Comparison of ENCODE assay signal across 9 cellular contexts in the genomic region with DNA sequence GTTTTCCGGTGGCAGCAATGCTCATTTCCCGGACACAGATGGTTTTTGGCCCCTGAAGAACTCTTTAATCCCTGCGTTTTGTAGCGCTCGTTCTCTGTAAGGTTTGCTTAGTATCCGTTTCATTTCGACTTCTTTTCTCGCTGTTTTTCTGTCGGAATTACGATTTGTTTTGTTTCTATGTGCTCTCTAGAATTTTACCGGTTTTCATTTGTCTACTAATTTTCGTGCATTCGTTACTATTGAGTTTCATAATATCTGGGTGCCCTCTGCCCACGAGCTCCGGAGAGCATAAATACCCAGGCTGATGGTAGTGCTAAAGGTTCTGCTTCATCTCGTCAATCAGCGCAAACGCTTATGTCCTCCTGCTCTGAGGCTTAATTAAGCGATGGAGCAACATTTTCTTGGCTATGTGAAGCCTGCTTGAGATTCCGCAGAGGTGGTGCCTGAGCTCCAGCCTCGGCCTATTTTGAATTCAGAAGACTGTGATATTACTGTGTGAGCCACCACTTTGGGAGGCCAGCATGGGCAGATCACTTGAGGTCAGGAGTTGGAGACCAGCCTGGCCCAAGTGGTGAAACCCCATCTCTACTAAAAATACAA.
DNase-seq lines count a peak whose midpoint lies in the region; TF ChIP-seq lines count a peak whose summit lies in the region.
"Had no signal": no experiment of that assay in that cellular context is flagged by ENCODE, and none has a peak within 500 bp of the region (broad histone marks: within the 10 kb centered on the region; RNA-seq: fewer than 3 reads in every experiment).

No MANE protein-coding gene starts in this region.

- H3K4me3 ChIP-seq in BLaER1 treated with 17β-estradiol and CSF1 and Interleukin-3, amounts not matched to agents 10 nM and 100 nM: peak overlapping the region; percentile 75 to 93 (median 84)
- peak overlapping the region; percentile 78 for H3K4me3 ChIP-seq in MM.1S (ENCODE audit: low read length)
- peak overlapping the region; percentile 68 for H3K4me3 ChIP-seq in choroid plexus epithelial cell (ENCODE audit: low read depth, low read length)

- DNase-seq in MM.1S (no peak), choroid plexus epithelial cell (ENCODE audit: low read depth) (peak; percentile 52), nephron progenitor cell (no peak), NCI-H1436 (lab: John Stamatoyannopoulos, UW) (no peak), cerebellar cortex (ENCODE audit: low spot score) (no peak), hypothalamus (lab: John Stamatoyannopoulos, UW) (no peak), pons (ENCODE audit: low spot score) (no peak)
- DNase-seq: NCI-H2171 had no signal

- peak overlapping the region; percentile 1 for H3K4me3 Mint-ChIP-seq in nephron progenitor cell

- peaks cover 23 to 30% (median 26%) of the 10 kb centered on the region in 10 experiments for H3K4me1 ChIP-seq in BLaER1 treated with 17β-estradiol and CSF1 and Interleukin-3, amounts not matched to agents 10 nM and 100 nM
- H3K4me1 ChIP-seq in MM.1S (ENCODE audit: low read length): peaks cover 14% of the 10 kb centered on the region

- peaks cover 37% of the 10 kb centered on the region for H3F3A ChIP-seq in MM.1S (ENCODE audit: insufficient read depth, low read length)

- H3K9me3 ChIP-seq in BLaER1 treated with 17β-estradiol and CSF1 and Interleukin-3, amounts not matched to agents 10 nM and 100 nM (replicated peaks in 1 of 11): peaks cover 0 to 4% (median 0%) of the 10 kb centered on the region in 11 experiments; a peak in 4 of 22 replicates
- no peaks in the 10 kb centered on the region for H3K9me3 ChIP-seq in MM.1S (replicated peaks; ENCODE audit: insufficient read depth, low read length)

- no peak overlapping the region for H3K27ac Mint-ChIP-seq in nephron progenitor cell

- H4K20me1 ChIP-seq in BLaER1 treated with 17β-estradiol and CSF1 and Interleukin-3, amounts not matched to agents 10 nM and 100 nM: peaks cover 0 to 7% (median 0%) of the 10 kb centered on the region in 11 experiments; a peak in 1 of 22 replicates
- no peaks in the 10 kb centered on the region for H4K20me1 ChIP-seq in MM.1S (ENCODE audit: insufficient read depth, low read length)

- peaks cover 0 to 23% (median 12%) of the 10 kb centered on the region in 11 experiments; a peak in 10 of 22 replicates for H3K36me3 ChIP-seq in BLaER1 treated with 17β-estradiol and CSF1 and Interleukin-3, amounts not matched to agents 10 nM and 100 nM
- no peaks in the 10 kb centered on the region for H3K36me3 ChIP-seq in MM.1S (replicated peaks; ENCODE audit: insufficient read depth, low read length)

- H3K79me2 ChIP-seq in MM.1S (ENCODE audit: low read length): peaks cover 8% of the 10 kb centered on the region; the same call in 1 of the 2 replicates

- TF ChIP-seq CTCF in MM.1S (IDR thresholded peaks at IDR 0.05; ENCODE audit: low read length) (0 out of 2 replicates have a peak, but pooled peaks have one; percentile 2), choroid plexus epithelial cell (conservative IDR thresholded peaks at IDR 0.05; ENCODE audit: low read depth, low read length) (no peak), nephron progenitor cell (IDR thresholded peaks at IDR 0.05) (no peak)

- H2AFZ ChIP-seq in MM.1S (ENCODE audit: low read length): peak overlapping the region; percentile 14; the same call in 1 of the 2 replicates

- peak overlapping the region; percentile 97 to 100 (median 99) for H3K9ac ChIP-seq in BLaER1 treated with 17β-estradiol and CSF1 and Interleukin-3, amounts not matched to agents 10 nM and 100 nM
- no peak overlapping the region for H3K9ac ChIP-seq in MM.1S (ENCODE audit: low read length)

- H3K27ac ChIP-seq in BLaER1 treated with 17β-estradiol and CSF1 and Interleukin-3, amounts not matched to agents 10 nM and 100 nM: peak overlapping the region; percentile 99 to 100 (median 100); a peak in 21 of 22 replicates
- H3K27ac ChIP-seq in MM.1S (ENCODE audit: low read length): no peak overlapping the region; the same call in 1 of the 2 replicates

- peaks cover 23% of the 10 kb centered on the region for H3K4me1 Mint-ChIP-seq in nephron progenitor cell

- no peaks in the 10 kb centered on the region for H3K9me2 ChIP-seq in MM.1S (replicated peaks; ENCODE audit: insufficient read depth, low read length)

- no peaks in the 10 kb centered on the region for H3K36me3 Mint-ChIP-seq in nephron progenitor cell (ENCODE audit: low read depth)

- H3K4me2 ChIP-seq in BLaER1 treated with 17β-estradiol and CSF1 and Interleukin-3, amounts not matched to agents 10 nM and 100 nM: peak overlapping the region; percentile 85 to 99 (median 96)
- H3K4me2 ChIP-seq in MM.1S (ENCODE audit: low read depth, low read length): peak overlapping the region; percentile 62

- peaks cover 12% of the 10 kb centered on the region for H3K9me3 Mint-ChIP-seq in nephron progenitor cell

- H3K27me3 Mint-ChIP-seq in nephron progenitor cell (ENCODE audit: low read depth, poor library complexity): peaks cover 100% of the 10 kb centered on the region

- peaks cover 6 to 17% (median 12%) of the 10 kb centered on the region in 11 experiments for H3K27me3 ChIP-seq in BLaER1 treated with 17β-estradiol and CSF1 and Interleukin-3, amounts not matched to agents 10 nM and 100 nM
- H3K27me3 ChIP-seq in MM.1S (replicated peaks; ENCODE audit: insufficient read depth, low read length): no peaks in the 10 kb centered on the region
